8 cellular contexts compared by ENCODE assay signal in genomic region chr13:108915095-108915633, GRCh38.
DNase-seq lines count a peak whose midpoint lies in the region; ATAC-seq and TF ChIP-seq lines count a peak whose summit lies in the region.

No MANE protein-coding gene starts in this region.

- H3K9me3 Mint-ChIP-seq in brain, result peaks cover 0 to 2% (median 0%) of the 10 kb centered on the region in 5 experiments
- H3K9me3 Mint-ChIP-seq in memory B cell, result no peaks in the 10 kb centered on the region

- H3K27ac Mint-ChIP-seq in brain (peak overlapping the region in 3 of 5 experiments; percentile 13 to 83 (median 26)), memory B cell (no peak overlapping the region)

- ATAC-seq in GM18868 (IDR thresholded peaks at IDR 0.05; ENCODE audit: unreplicated experiment) (peak; percentile 23), memory B cell (ENCODE audit: low read depth) (no peak), GM18870 (IDR thresholded peaks at IDR 0.05; ENCODE audit: unreplicated experiment) (no peak)

- H3K27me3 Mint-ChIP-seq in brain, result no peaks in the 10 kb centered on the region
- H3K27me3 Mint-ChIP-seq in memory B cell, result peaks cover 12% of the 10 kb centered on the region

- H3K4me3 Mint-ChIP-seq in brain (peak overlapping the region in 2 of 5 experiments; percentile 2 to 12), memory B cell (peak overlapping the region; percentile 62)

- H3K4me1 Mint-ChIP-seq in brain, result peaks cover 21% of the 10 kb centered on the region
- peaks cover 11% of the 10 kb centered on the region for H3K4me1 Mint-ChIP-seq in memory B cell

- H3K36me3 Mint-ChIP-seq in brain (no peaks in the 10 kb centered on the region), memory B cell (no peaks in the 10 kb centered on the region)

- TF ChIP-seq CTCF in C4-2B (conservative IDR thresholded peaks at IDR 0.05) (peak; percentile 76), brain (conservative IDR thresholded peaks at IDR 0.05) (peak; percentile 68 to 78)

- DNase-seq in NCI-H1105 treated with DMSO at 0.1 percent for 48 hours (lab: John Stamatoyannopoulos, UW), result peak; percentile 35
- DNase-seq in memory B cell (ENCODE audit: low spot score in 2 of 2), result no peak
- no peak for DNase-seq in occipital lobe (lab: John Stamatoyannopoulos, UW)
- DNase-seq in activated effector memory CD4-positive, alpha-beta T cell treated with Interleukin-2 at 50 U/mL for 16 hours, result no peak

- no peak overlapping the region for H3K27ac ChIP-seq in C4-2B
